ENCODE assay signal across 19 cellular contexts in genomic region chr10:132742837-132743194, GRCh38. TPM values are rescaled to one million over a fixed set of nuclear protein-coding genes. Genes with fewer than 3 reads are reported as not detected.
DNase-seq lines count a peak whose midpoint lies in the region; ATAC-seq and TF ChIP-seq lines count a peak whose summit lies in the region.
"Had no signal": no experiment of that assay in that cellular context is flagged by ENCODE, and none has a peak within 500 bp of the region (broad histone marks: within the 10 kb centered on the region; RNA-seq: fewer than 3 reads in every experiment).

No MANE protein-coding gene starts in this region.

- no peaks in the 10 kb centered on the region for H3K9me2 ChIP-seq in MM.1S (replicated peaks; ENCODE audit: insufficient read depth, low read length)

- TF ChIP-seq CTCF in nephron (IDR thresholded peaks at IDR 0.05; ENCODE audit: unreplicated experiment in 3 of 3) (no peak), MM.1S (IDR thresholded peaks at IDR 0.05; ENCODE audit: low read length) (no peak)

- H3K27ac Mint-ChIP-seq in nephron: peak overlapping the region; percentile 61 to 88 (median 71)
- H3K27ac Mint-ChIP-seq: CD8-positive, alpha-beta T cell had no signal

- H3K36me3 ChIP-seq in SJCRH30: no peaks in the 10 kb centered on the region
- H3K36me3 ChIP-seq in MM.1S (replicated peaks; ENCODE audit: insufficient read depth, low read length): no peaks in the 10 kb centered on the region

- no peaks in the 10 kb centered on the region for H4K20me1 ChIP-seq in MM.1S (ENCODE audit: insufficient read depth, low read length)

- H3K4me3 ChIP-seq in SJCRH30: no peak overlapping the region
- no peak overlapping the region for H3K4me3 ChIP-seq in MM.1S (ENCODE audit: low read length)
- H3K4me3 ChIP-seq: BLaER1 treated with 17β-estradiol and CSF1 and Interleukin-3, amounts not matched to agents 10 nM and 100 nM; GM12878; K562 had no signal

- no peaks in the 10 kb centered on the region for H3F3A ChIP-seq in MM.1S (ENCODE audit: insufficient read depth, low read length)

- no peaks in the 10 kb centered on the region for H3K27me3 ChIP-seq in SJCRH30
- H3K27me3 ChIP-seq in MM.1S (replicated peaks; ENCODE audit: insufficient read depth, low read length): no peaks in the 10 kb centered on the region
- H3K27me3 ChIP-seq: BLaER1 treated with 17β-estradiol and CSF1 and Interleukin-3, amounts not matched to agents 10 nM and 100 nM had no signal

- no peaks in the 10 kb centered on the region for H3K36me3 Mint-ChIP-seq in nephron (ENCODE audit: low read depth)

- no peak overlapping the region for H3K4me2 ChIP-seq in MM.1S (ENCODE audit: low read depth, low read length)
- H3K4me2 ChIP-seq: BLaER1 treated with 17β-estradiol and CSF1 and Interleukin-3, amounts not matched to agents 10 nM and 100 nM had no signal

- no peak for ATAC-seq in GM19328 (IDR thresholded peaks at IDR 0.05; ENCODE audit: unreplicated experiment)
- ATAC-seq: CD8-positive, alpha-beta T cell; GM12878; K562; PC-3 had no signal

- DNase-seq in SJCRH30: peak; percentile 82 to 87
- peak; percentile 82 for DNase-seq in ecto neural progenitor cell (ENCODE audit: low spot score)
- DNase-seq in stimulated activated CD4-positive, alpha-beta T cell treated with anti-CD3 and anti-CD28 coated beads, Interleukin-2, amount 100 ng/mL, for 48 hours: no peak
- DNase-seq in activated CD8-positive, alpha-beta memory T cell treated with anti-CD3 and anti-CD28 coated beads, Interleukin-2, amount 50 U/mL, for 4 hours: no peak
- DNase-seq in MM.1S: no peak
- DNase-seq: Calu3; CD8-positive, alpha-beta T cell; NCI-H1105; NCI-H2081; NCI-H510A treated with DMSO at 0.1 percent for 48 hours; NCI-H82; PC-3; RPMI8226; SHP77 treated with DMSO at 0.1 percent for 48 hours had no signal

- no peaks in the 10 kb centered on the region for H3K9me3 Mint-ChIP-seq in nephron
- H3K9me3 Mint-ChIP-seq: CD8-positive, alpha-beta T cell had no signal

- H3K79me2 ChIP-seq in MM.1S (ENCODE audit: low read length): no peaks in the 10 kb centered on the region

- no peaks in the 10 kb centered on the region; the same call in none of the 2 replicates for H3K9me3 ChIP-seq in SJCRH30 (replicated peaks)
- H3K9me3 ChIP-seq in MM.1S (replicated peaks; ENCODE audit: insufficient read depth, low read length): no peaks in the 10 kb centered on the region
- H3K9me3 ChIP-seq: BLaER1 treated with 17β-estradiol and CSF1 and Interleukin-3, amounts not matched to agents 10 nM and 100 nM had no signal

- H3K27ac ChIP-seq in SJCRH30 (peak overlapping the region; percentile 97), MM.1S (ENCODE audit: low read length) (no peak overlapping the region)
- H3K27ac ChIP-seq: BLaER1 treated with 17β-estradiol and CSF1 and Interleukin-3, amounts not matched to agents 10 nM and 100 nM had no signal

- no peak overlapping the region for H3K9ac ChIP-seq in MM.1S (ENCODE audit: low read length)
- H3K9ac ChIP-seq: BLaER1 treated with 17β-estradiol and CSF1 and Interleukin-3, amounts not matched to agents 10 nM and 100 nM had no signal

- H3K4me1 Mint-ChIP-seq in nephron: peaks cover 43% of the 10 kb centered on the region

- H3K4me3 Mint-ChIP-seq in nephron: no peak overlapping the region
- H3K4me3 Mint-ChIP-seq: CD8-positive, alpha-beta T cell had no signal

- H2AFZ ChIP-seq in MM.1S (ENCODE audit: low read length): no peak overlapping the region

- H3K27me3 Mint-ChIP-seq in nephron (ENCODE audit: low read depth): peaks cover 35% of the 10 kb centered on the region

- H3K4me1 ChIP-seq in SJCRH30: peaks cover 49% of the 10 kb centered on the region
- no peaks in the 10 kb centered on the region for H3K4me1 ChIP-seq in MM.1S (ENCODE audit: low read length)

RNA-seq across cellular contexts. Expression of gene NKX6-2, which starts 43.1 kb away (rescaled TPM):
- not detected in 2 replicates for total RNA-seq in SJCRH30 (2014; rRNA removed; shearing (Covaris generic))
- total RNA-seq: Calu3; CD8-positive, alpha-beta T cell; GM12878; K562; PC-3 had no signal

Comparison
In these comparisons a context has a peak if more than half of its experiments do, and no peak if none do; other contexts are left out.
1. DNase-seq: peak in SJCRH30 (2 of 2) and ecto neural progenitor cell (single experiment); none in stimulated activated CD4-positive, alpha-beta T cell treated with anti-CD3 and anti-CD28 coated beads, Interleukin-2, amount 100 ng/mL, for 48 hours (0 of 2), activated CD8-positive, alpha-beta memory T cell treated with anti-CD3 and anti-CD28 coated beads, Interleukin-2, amount 50 U/mL, for 4 hours (single experiment) and MM.1S (single experiment).